19 cellular contexts compared by ENCODE assay signal in genomic region chr6:167452338-167453081, GRCh38.
"Had no signal": no experiment of that assay in that cellular context is flagged by ENCODE, and none has a peak within 500 bp of the region (broad histone marks: within the 10 kb centered on the region; RNA-seq: fewer than 3 reads in every experiment).

No MANE protein-coding gene starts in this region.

- H3K27ac ChIP-seq: dorsolateral prefrontal cortex, heart left ventricle, psoas muscle, tibial artery, upper lobe of left lung, uterus had no signal

- DNase-seq: cortex of kidney; dorsolateral prefrontal cortex; effector CD8-positive, alpha-beta T cell; heart left ventricle; hippocampal formation; left colon; left ventricle myocardium superior; mesendoderm; naive thymus-derived CD4-positive, alpha-beta T cell; nephron progenitor cell; psoas muscle; retina; small intestine; stimulated activated CD4-positive, alpha-beta T cell treated with anti-CD3 and anti-CD28 coated beads, Interleukin-12 subunit alpha, Interleukin-12 subunit beta, amount 100 ng/mL, for 4 hours; stimulated activated naive CD4-positive, alpha-beta T cell treated with Interleukin-2 at 50 U/mL for 16 hours; tibial artery; upper lobe of left lung; uterus had no signal

- H3K36me3 Mint-ChIP-seq: naive thymus-derived CD4-positive, alpha-beta T cell had no signal

- H3K27ac Mint-ChIP-seq: naive thymus-derived CD4-positive, alpha-beta T cell had no signal

- FAIRE-seq: frontal cortex, small intestine had no signal

- H3K9me3 ChIP-seq: heart left ventricle, psoas muscle, tibial artery, upper lobe of left lung, uterus had no signal

- H3K36me3 ChIP-seq: heart left ventricle, tibial artery, upper lobe of left lung, uterus had no signal

- H3K9me3 Mint-ChIP-seq: naive thymus-derived CD4-positive, alpha-beta T cell; nephron progenitor cell had no signal

- H3K27me3 ChIP-seq: tibial artery, upper lobe of left lung, uterus had no signal

- H3K4me3 ChIP-seq: dorsolateral prefrontal cortex, heart left ventricle, psoas muscle, tibial artery, upper lobe of left lung, uterus had no signal

- H3K4me3 Mint-ChIP-seq: naive thymus-derived CD4-positive, alpha-beta T cell; nephron progenitor cell had no signal

- H3K4me1 Mint-ChIP-seq: naive thymus-derived CD4-positive, alpha-beta T cell had no signal

- H3K4me1 ChIP-seq: psoas muscle, tibial artery, upper lobe of left lung, uterus had no signal

- ATAC-seq: heart left ventricle; left colon; left ventricle myocardium superior; naive thymus-derived CD4-positive, alpha-beta T cell; psoas muscle had no signal
